In genomic region chr11:18853086-18853720, GRCh38 we compare ENCODE assay signal across 8 cellular contexts.
DNase-seq lines count a peak whose midpoint lies in the region; ATAC-seq and TF ChIP-seq lines count a peak whose summit lies in the region.

No MANE protein-coding gene starts in this region.

- H3K4me3 Mint-ChIP-seq in activated naive CD4-positive, alpha-beta T cell treated with anti-CD3 and anti-CD28 coated beads, Interleukin-2, amount 10 ng/mL, durations not matched to agents 7 days and 5 days: no peak overlapping the region
- no peak overlapping the region for H3K4me3 Mint-ChIP-seq in T-helper 2 cell treated with Interferon-gamma antibody and Interleukin-4, amounts not matched to agents 5 μg/mL and 100 μg/mL, for 36 hours

- H3K9me3 ChIP-seq in MG63: no peaks in the 10 kb centered on the region

- H3K36me3 ChIP-seq in MG63: no peaks in the 10 kb centered on the region

- TF ChIP-seq CTCF in AG09309 (IDR thresholded peaks at IDR 0.05; ENCODE audit: control insufficient read depth, insufficient read depth, low read depth, low read length, missing control alignments): peak; percentile 42

- no peaks in the 10 kb centered on the region for H3K27me3 ChIP-seq in MG63

- no peaks in the 10 kb centered on the region for H3K36me3 Mint-ChIP-seq in activated naive CD4-positive, alpha-beta T cell treated with anti-CD3 and anti-CD28 coated beads, Interleukin-2, amount 10 ng/mL, durations not matched to agents 7 days and 5 days
- H3K36me3 Mint-ChIP-seq in T-helper 2 cell treated with Interferon-gamma antibody and Interleukin-4, amounts not matched to agents 5 μg/mL and 100 μg/mL, for 36 hours (ENCODE audit: low read depth): no peaks in the 10 kb centered on the region

- no peak for DNase-seq in AG09309 (ENCODE audit: low read depth)
- peak; percentile 36 for DNase-seq in OCI-M1 (lab: John Stamatoyannopoulos, UW)
- peak; percentile 20 for DNase-seq in glomerular visceral epithelial cell (ENCODE audit: extremely low spot score)
- no peak for DNase-seq in activated naive CD4-positive, alpha-beta T cell treated with anti-CD3 and anti-CD28 coated beads, Interleukin-2, amount 10 ng/mL, durations not matched to agents 7 days and 5 days
- no peak for DNase-seq in T-helper 2 cell treated with Interferon-gamma antibody and Interleukin-4, amounts not matched to agents 5 μg/mL and 100 μg/mL, for 36 hours (ENCODE audit: low spot score)
- no peak for DNase-seq in MG63

- no peaks in the 10 kb centered on the region for H3K9me3 Mint-ChIP-seq in activated naive CD4-positive, alpha-beta T cell treated with anti-CD3 and anti-CD28 coated beads, Interleukin-2, amount 10 ng/mL, durations not matched to agents 7 days and 5 days
- no peaks in the 10 kb centered on the region for H3K9me3 Mint-ChIP-seq in T-helper 2 cell treated with Interferon-gamma antibody and Interleukin-4, amounts not matched to agents 5 μg/mL and 100 μg/mL, for 36 hours

- ATAC-seq in GM18517 (IDR thresholded peaks at IDR 0.05; ENCODE audit: unreplicated experiment) (peak; percentile 86), HG03095 (IDR thresholded peaks at IDR 0.05; ENCODE audit: unreplicated experiment) (peak; percentile 77)

- H3K27me3 Mint-ChIP-seq in activated naive CD4-positive, alpha-beta T cell treated with anti-CD3 and anti-CD28 coated beads, Interleukin-2, amount 10 ng/mL, durations not matched to agents 7 days and 5 days: peaks cover 23% of the 10 kb centered on the region
- peaks cover 20% of the 10 kb centered on the region for H3K27me3 Mint-ChIP-seq in T-helper 2 cell treated with Interferon-gamma antibody and Interleukin-4, amounts not matched to agents 5 μg/mL and 100 μg/mL, for 36 hours (ENCODE audit: low read depth)

- H3K4me1 Mint-ChIP-seq in activated naive CD4-positive, alpha-beta T cell treated with anti-CD3 and anti-CD28 coated beads, Interleukin-2, amount 10 ng/mL, durations not matched to agents 7 days and 5 days: no peaks in the 10 kb centered on the region
- no peaks in the 10 kb centered on the region for H3K4me1 Mint-ChIP-seq in T-helper 2 cell treated with Interferon-gamma antibody and Interleukin-4, amounts not matched to agents 5 μg/mL and 100 μg/mL, for 36 hours (ENCODE audit: low read depth)

- no peak overlapping the region for H3K27ac Mint-ChIP-seq in activated naive CD4-positive, alpha-beta T cell treated with anti-CD3 and anti-CD28 coated beads, Interleukin-2, amount 10 ng/mL, durations not matched to agents 7 days and 5 days
- no peak overlapping the region for H3K27ac Mint-ChIP-seq in T-helper 2 cell treated with Interferon-gamma antibody and Interleukin-4, amounts not matched to agents 5 μg/mL and 100 μg/mL, for 36 hours

- CTCF ChIA-PET in activated naive CD4-positive, alpha-beta T cell treated with anti-CD3 and anti-CD28 coated beads, Interleukin-2, amount 10 ng/mL, durations not matched to agents 7 days and 5 days (lab: Charles Lee): interaction anchor here (0.6 to 1.3 kb wide), 4 partner anchors 8 to 738 kb away, joined by 3 to 7 read pairs (median 4); no protein-coding TSS in a partner anchor

- H3K4me3 ChIP-seq in AG09309 (ENCODE audit: control insufficient read depth, low read depth, low read length) (no peak overlapping the region), MG63 (no peak overlapping the region)

Comparison
In these comparisons a context has a peak if more than half of its experiments do, and no peak if none do; other contexts are left out.
1. DNase-seq: peak in OCI-M1 (single experiment) and glomerular visceral epithelial cell (single experiment); none in AG09309 (single experiment), activated naive CD4-positive, alpha-beta T cell treated with anti-CD3 and anti-CD28 coated beads, Interleukin-2, amount 10 ng/mL, durations not matched to agents 7 days and 5 days (single experiment), T-helper 2 cell treated with Interferon-gamma antibody and Interleukin-4, amounts not matched to agents 5 μg/mL and 100 μg/mL, for 36 hours (single experiment) and MG63 (single experiment).